23 cellular contexts compared by ENCODE assay signal in genomic region chr17:65973237-65973636, GRCh38.
DNase-seq lines count a peak whose midpoint lies in the region; TF ChIP-seq lines count a peak whose summit lies in the region.
"Had no signal": no experiment of that assay in that cellular context is flagged by ENCODE, and none has a peak within 500 bp of the region (broad histone marks: within the 10 kb centered on the region; RNA-seq: fewer than 3 reads in every experiment).

No MANE protein-coding gene starts in this region.

- TF ChIP-seq EP300 in SK-N-SH (IDR thresholded peaks at IDR 0.05; ENCODE audit: borderline replicate concordance in 1 of 2, low read depth in 1 of 2, low read length in 1 of 2), result peak in 1 of 2 experiments; percentile 56; a peak in 2 of 4 replicates

- CTCF ChIA-PET in SK-N-SH (lab: Yijun Ruan, JAX), result no interaction called here

- H3K9me3 ChIP-seq in SK-N-SH (peaks cover 4% of the 10 kb centered on the region; the same call in 1 of the 2 replicates), adipocyte (ENCODE audit: control insufficient read depth, low read length) (no peaks in the 10 kb centered on the region), endodermal cell (ENCODE audit: control insufficient read depth, low read length) (peaks cover 26% of the 10 kb centered on the region)

- H2AFZ ChIP-seq in SK-N-SH (ENCODE audit: low read depth), result no peak overlapping the region

- intact Hi-C loops in lower leg skin (cut with DNase I; ENCODE audit: low total_unique reads), result no loop called here

- H3K36me3 ChIP-seq in SK-N-SH (replicated peaks in 1 of 2; ENCODE audit: control insufficient read depth in 1 of 2, insufficient read depth in 2 of 2, low read length in 1 of 2), result no peaks in the 10 kb centered on the region
- H3K36me3 ChIP-seq in adipocyte (ENCODE audit: control insufficient read depth, insufficient read depth, low read length, severe bottlenecking), result no peaks in the 10 kb centered on the region
- no peaks in the 10 kb centered on the region for H3K36me3 ChIP-seq in endodermal cell (ENCODE audit: control insufficient read depth, insufficient read depth, low read length)
- H3K36me3 ChIP-seq: BLaER1 treated with 17β-estradiol and CSF1 and Interleukin-3, amounts not matched to agents 10 nM and 100 nM had no signal

- WGBS in SK-N-SH (ENCODE audit: low lambda C conversion rate), result 33% methylated on average over 1 of the region's 1 CpG
- 0% methylated on average over 1 of the region's 1 CpG for WGBS in lower leg skin, 2 donors
- 30 to 40% methylated on average over 1 of the region's 1 CpG for WGBS in endodermal cell (ENCODE audit: insufficient coverage in 1 of 2, insufficient read length in 1 of 2), 2 experiments

- no peaks in the 10 kb centered on the region for H3K36me3 Mint-ChIP-seq in mesothelial cell of epicardium
- H3K36me3 Mint-ChIP-seq in endodermal cell (ENCODE audit: low read depth), result no peaks in the 10 kb centered on the region
- H3K36me3 Mint-ChIP-seq: CD8-positive, alpha-beta T cell had no signal

- POLR2A ChIA-PET in SK-N-SH (lab: Yijun Ruan, JAX), result no interaction called here

- H3K4me1 ChIP-seq in SK-N-SH (ENCODE audit: control insufficient read depth in 1 of 2, insufficient read depth in 2 of 2, low read depth in 1 of 2, low read length in 1 of 2) (peaks cover 0 to 2% of the 10 kb centered on the region in 2 experiments; a peak in 1 of 4 replicates), adipocyte (ENCODE audit: control insufficient read depth, insufficient read depth, low read length) (no peaks in the 10 kb centered on the region), endodermal cell (ENCODE audit: control insufficient read depth, insufficient read depth, low read length) (peaks cover 4% of the 10 kb centered on the region)
- H3K4me1 ChIP-seq: Caco-2 had no signal

- H3K9me3 Mint-ChIP-seq in mesothelial cell of epicardium, result no peaks in the 10 kb centered on the region
- peaks cover 5% of the 10 kb centered on the region for H3K9me3 Mint-ChIP-seq in endodermal cell
- H3K9me3 Mint-ChIP-seq: CD4-positive, alpha-beta T cell; CD8-positive, alpha-beta T cell had no signal

- H3K4me2 ChIP-seq in SK-N-SH, result no peak overlapping the region
- H3K4me2 ChIP-seq: BLaER1 treated with 17β-estradiol and CSF1 and Interleukin-3, amounts not matched to agents 10 nM and 100 nM had no signal

- H3K4me3 Mint-ChIP-seq in mesothelial cell of epicardium (no peak overlapping the region), endodermal cell (no peak overlapping the region)
- H3K4me3 Mint-ChIP-seq: B cell; CD4-positive, alpha-beta T cell; CD8-positive, alpha-beta T cell had no signal

- H3K9me2 ChIP-seq in SK-N-SH, result no peaks in the 10 kb centered on the region

- peaks cover 36% of the 10 kb centered on the region for H3F3A ChIP-seq in SK-N-SH (replicated peaks; ENCODE audit: insufficient read depth)

- H3K27me3 Mint-ChIP-seq in mesothelial cell of epicardium (ENCODE audit: low read depth) (no peaks in the 10 kb centered on the region), endodermal cell (ENCODE audit: insufficient read depth) (no peaks in the 10 kb centered on the region)
- H3K27me3 Mint-ChIP-seq: CD4-positive, alpha-beta T cell had no signal

- TF ChIP-seq CTCF in SK-N-SH (IDR thresholded peaks at IDR 0.05) (no peak), mesothelial cell of epicardium (IDR thresholded peaks at IDR 0.05; ENCODE audit: unreplicated experiment) (no peak), lower leg skin (IDR thresholded peaks at IDR 0.05) (no peak), endodermal cell (conservative IDR thresholded peaks at IDR 0.05) (no peak)

- no peak for TF ChIP-seq RAD21 in SK-N-SH (IDR thresholded peaks at IDR 0.05; ENCODE audit: low read length)

- H3K27ac ChIP-seq in SK-N-SH (ENCODE audit: low read depth in 2 of 2, low read length in 1 of 2) (no peak overlapping the region), endodermal cell (ENCODE audit: low read depth, low read length) (no peak overlapping the region)
- H3K27ac ChIP-seq: BLaER1 treated with 17β-estradiol and CSF1 and Interleukin-3, amounts not matched to agents 10 nM and 100 nM; C4-2B had no signal

- H3K4me1 Mint-ChIP-seq in mesothelial cell of epicardium (peaks cover 2% of the 10 kb centered on the region), endodermal cell (peaks cover 4% of the 10 kb centered on the region)
- H3K4me1 Mint-ChIP-seq: B cell had no signal

- H3K9ac ChIP-seq in SK-N-SH (no peak overlapping the region), adipocyte (ENCODE audit: low read length) (no peak overlapping the region), endodermal cell (ENCODE audit: extremely low read depth, low read length, poor library complexity, severe bottlenecking) (no peak overlapping the region)
- H3K9ac ChIP-seq: BLaER1 treated with 17β-estradiol and CSF1 and Interleukin-3, amounts not matched to agents 10 nM and 100 nM had no signal

- TF ChIP-seq POLR2A in lower leg skin (IDR thresholded peaks at IDR 0.05), result no peak

- no peak overlapping the region for H3K4me3 ChIP-seq in SK-N-SH (ENCODE audit: low read depth in 2 of 2, low read length in 1 of 2)
- no peak overlapping the region for H3K4me3 ChIP-seq in adipocyte (ENCODE audit: low read length)
- H3K4me3 ChIP-seq in lower leg skin (ENCODE audit: low read depth, poor library complexity, severe bottlenecking), result no peak overlapping the region
- no peak overlapping the region for H3K4me3 ChIP-seq in endodermal cell (ENCODE audit: low read length)
- H3K4me3 ChIP-seq: BLaER1 treated with 17β-estradiol and CSF1 and Interleukin-3, amounts not matched to agents 10 nM and 100 nM; GM12878 had no signal

- H3K27me3 ChIP-seq in SK-N-SH (ENCODE audit: insufficient read depth) (no peaks in the 10 kb centered on the region), adipocyte (replicated peaks; ENCODE audit: control insufficient read depth, insufficient read depth, low read length) (no peaks in the 10 kb centered on the region), endodermal cell (ENCODE audit: control insufficient read depth, insufficient read depth, low read length, poor library complexity, severe bottlenecking) (no peaks in the 10 kb centered on the region)
- H3K27me3 ChIP-seq: BLaER1 treated with 17β-estradiol and CSF1 and Interleukin-3, amounts not matched to agents 10 nM and 100 nM had no signal

- H3K79me2 ChIP-seq in SK-N-SH (ENCODE audit: insufficient read depth), result no peaks in the 10 kb centered on the region

- DNase-seq in SK-N-SH, result no peak
- peak; percentile 5 for DNase-seq in adipocyte (ENCODE audit: low read depth)
- peak; percentile 6 for DNase-seq in fibroblast of peridontal ligament (ENCODE audit: extremely low read depth)
- DNase-seq in mesothelial cell of epicardium (ENCODE audit: low spot score in 2 of 2, unreplicated experiment in 2 of 2), result no peak
- no peak for DNase-seq in NCI-H69 (lab: John Stamatoyannopoulos, UW)
- no peak for DNase-seq in lower leg skin (ENCODE audit: low spot score in 2 of 2)
- no peak for DNase-seq in GM19238 (ENCODE audit: insufficient read length, low spot score)
- DNase-seq in endodermal cell, result no peak
- DNase-seq: 8988T; AML-193; Caco-2; Calu3; CD4-positive, alpha-beta T cell; CD8-positive, alpha-beta T cell; DMS53; DMS79; DND-41; EL; GDM1 had no signal

- H3K27ac Mint-ChIP-seq in mesothelial cell of epicardium (peak overlapping the region; percentile 37), endodermal cell (no peak overlapping the region)
- H3K27ac Mint-ChIP-seq: B cell; CD4-positive, alpha-beta T cell; CD8-positive, alpha-beta T cell had no signal

- H4K20me1 ChIP-seq in SK-N-SH (ENCODE audit: insufficient read depth), result no peaks in the 10 kb centered on the region
- H4K20me1 ChIP-seq: BLaER1 treated with 17β-estradiol and CSF1 and Interleukin-3, amounts not matched to agents 10 nM and 100 nM had no signal

TF ChIP-seq in SK-N-SH, 30 proteins besides CTCF, POLR2A, EP300 and RAD21:
- peak; percentile 50; the same call in 1 of the 2 replicates for TF ChIP-seq TCF12 (IDR thresholded peaks at IDR 0.05)
- TF ChIP-seq ELF1 (IDR thresholded peaks at IDR 0.05), result no peak
- peak; percentile 75 for TF ChIP-seq RCOR1 (IDR thresholded peaks at IDR 0.05; ENCODE audit: low read length)
- TF ChIP-seq YY1 (IDR thresholded peaks at IDR 0.05; ENCODE audit: low read depth), result no peak
- TF ChIP-seq GATA2 (CRISPR knock-in tag; IDR thresholded peaks at IDR 0.05), result peak; percentile 61
- TF ChIP-seq TEAD4 (IDR thresholded peaks at IDR 0.05; ENCODE audit: borderline replicate concordance, insufficient read depth), result 0 out of 2 replicates have a peak, but pooled peaks have one; percentile 17
- peak; percentile 97 for TF ChIP-seq RFX5 (IDR thresholded peaks at IDR 0.05; ENCODE audit: low read length)
- TF ChIP-seq NFIC (IDR thresholded peaks at IDR 0.05; ENCODE audit: borderline replicate concordance), result peak; percentile 64; the same call in 1 of the 2 replicates
- TF ChIP-seq IRF3 (IDR thresholded peaks at IDR 0.05; ENCODE audit: low read depth, low read length), result no peak
TF ChIP-seq in SK-N-SH: peak in this region for 6.

Comparison
In these comparisons a context has a peak if more than half of its experiments do, and no peak if none do; other contexts are left out.
1. DNase-seq: peak in adipocyte (single experiment) and fibroblast of peridontal ligament (single experiment); none in SK-N-SH (single experiment), mesothelial cell of epicardium (0 of 2), NCI-H69 (single experiment), lower leg skin (0 of 2), GM19238 (single experiment) and endodermal cell (single experiment).